In the genomic region with DNA sequence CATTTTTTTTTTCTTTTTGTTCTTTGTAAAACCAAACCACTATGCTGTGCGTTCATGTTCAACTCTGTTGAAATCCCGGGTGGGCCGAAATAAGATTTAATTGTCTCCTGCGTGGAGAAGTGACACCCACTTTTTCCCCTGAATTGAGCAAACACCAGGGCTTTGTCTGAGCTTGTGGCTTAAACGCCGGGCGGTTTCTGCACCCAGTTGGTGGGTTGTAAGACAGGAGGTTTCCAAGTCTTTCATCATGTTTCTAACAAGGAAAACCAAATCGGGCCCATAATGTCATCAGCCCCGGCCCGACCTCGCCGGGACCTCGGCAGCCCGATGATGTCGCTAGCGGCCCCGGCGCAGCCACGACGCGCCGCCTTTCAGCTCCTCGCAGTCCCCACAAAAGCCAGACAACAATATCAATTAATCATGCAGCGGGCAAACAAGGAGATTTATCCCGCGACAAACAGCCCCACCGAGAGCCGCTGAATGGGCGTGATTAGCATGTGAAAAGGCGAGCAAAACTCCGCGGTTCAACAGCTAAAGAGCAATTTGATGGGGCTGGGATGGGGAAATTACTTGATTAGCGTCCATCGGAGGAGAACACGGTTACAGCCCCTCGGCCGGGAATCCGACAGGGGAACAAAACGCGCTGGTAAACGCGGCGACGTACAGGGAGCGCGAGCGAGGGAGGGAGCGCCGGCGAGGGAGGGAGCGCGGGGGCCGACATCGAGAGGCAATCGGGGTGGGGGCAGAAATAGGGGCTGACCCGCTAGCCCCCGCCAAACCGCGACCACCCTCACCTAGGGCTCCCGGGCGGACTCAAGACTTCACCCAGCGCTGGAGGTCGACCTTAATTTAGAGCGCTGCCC, we compare ENCODE assay signal across 1 cellular context.
TF ChIP-seq lines count a peak whose summit lies in the region.

No MANE protein-coding gene starts in this region.

TF ChIP-seq in endothelial cell of umbilical vein, 7 proteins besides CTCF, POLR2A, EP300 and RAD21:
- TF ChIP-seq EZH2 (IDR thresholded peaks at IDR 0.05; ENCODE audit: borderline replicate concordance, low read depth, low read length, severe bottlenecking) (peak; percentile 85), FOS (IDR thresholded peaks at IDR 0.05; ENCODE audit: borderline replicate concordance, insufficient read depth, low read length) (no peak)
TF ChIP-seq in endothelial cell of umbilical vein: peak in this region for 1.
